In the genomic region with DNA sequence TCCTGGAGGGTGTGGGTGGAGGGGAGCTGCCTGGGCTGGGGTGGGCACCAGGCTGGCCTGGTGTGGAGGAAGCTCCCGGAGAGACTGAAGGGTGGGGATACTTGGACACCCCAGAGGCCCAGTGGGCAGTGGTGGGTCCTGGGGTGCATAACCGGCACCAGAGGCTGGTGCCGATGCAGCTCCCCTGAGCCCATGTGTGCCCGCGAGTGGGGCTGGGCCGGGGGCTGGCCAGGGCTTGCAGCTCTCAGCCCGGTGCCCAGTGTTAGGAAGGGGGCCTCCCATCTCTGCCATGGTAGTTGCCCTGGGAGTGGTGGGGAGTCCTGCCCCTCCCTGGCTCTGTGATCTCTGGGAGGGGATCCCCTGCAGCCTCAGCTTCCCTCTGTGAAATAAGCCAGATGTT, we compare ENCODE assay signal across 17 cellular contexts. TPM values are rescaled to one million over a fixed set of nuclear protein-coding genes. Genes with fewer than 3 reads are reported as not detected.
DNase-seq lines count a peak whose midpoint lies in the region; ATAC-seq and TF ChIP-seq lines count a peak whose summit lies in the region.
"Had no signal": no experiment of that assay in that cellular context is flagged by ENCODE, and none has a peak within 500 bp of the region (broad histone marks: within the 10 kb centered on the region; RNA-seq: fewer than 3 reads in every experiment).

No MANE protein-coding gene starts in this region.

- intact Hi-C loops in left ventricle myocardium inferior (cut with micrococcal nuclease) (no loop called here), heart left ventricle (cut with DNase I) (loop anchor here in 5 of 10 donors (10.0 kb wide), 2 partner anchors 183 to 463 kb away; no protein-coding TSS in a partner anchor), tibial artery (cut with DNase I; ENCODE audit: low total_unique reads) (no loop called here)

- peaks cover 65% of the 10 kb centered on the region for H3K79me1 ChIP-seq in neuronal stem cell (ENCODE audit: low read depth, low read length)

- no peak overlapping the region for H3K4ac ChIP-seq in neuronal stem cell (ENCODE audit: low read length)

- H3K14ac ChIP-seq in neuronal stem cell (ENCODE audit: low read length), result peak overlapping the region; percentile 21

- H2BK15ac ChIP-seq in neuronal stem cell (ENCODE audit: low read length), result no peak overlapping the region

- H3K4me3 ChIP-seq in left ventricle myocardium inferior (no peak overlapping the region), heart left ventricle (no peak overlapping the region), HUES6 (ENCODE audit: low read depth, low read length) (no peak overlapping the region), neuronal stem cell (ENCODE audit: low read length in 2 of 2) (no peak overlapping the region), tibial artery (no peak overlapping the region)
- H3K4me3 ChIP-seq: GM23338 had no signal

- H3K4me1 ChIP-seq in left ventricle myocardium inferior (peaks cover 76% of the 10 kb centered on the region), heart left ventricle (peaks cover 11 to 63% (median 42%) of the 10 kb centered on the region in 12 donors), HUES6 (ENCODE audit: control insufficient read depth, insufficient read depth, low read length) (no peaks in the 10 kb centered on the region), neuronal stem cell (ENCODE audit: control insufficient read depth in 2 of 2, insufficient read depth in 1 of 2, low read depth in 1 of 2, low read length in 2 of 2) (peaks cover 0 to 10% of the 10 kb centered on the region in 2 donors), tibial artery (peaks cover 11 to 75% (median 40%) of the 10 kb centered on the region in 4 donors)

- no peaks in the 10 kb centered on the region for H3K27me3 ChIP-seq in left ventricle myocardium inferior (ENCODE audit: low read depth)
- H3K27me3 ChIP-seq in heart left ventricle, result no peaks in the 10 kb centered on the region
- H3K27me3 ChIP-seq in HUES6 (ENCODE audit: control insufficient read depth, insufficient read depth, low read length), result no peaks in the 10 kb centered on the region
- H3K27me3 ChIP-seq in neuronal stem cell (ENCODE audit: control insufficient read depth in 3 of 3, insufficient read depth in 3 of 3, low read depth in 1 of 3, low read length in 3 of 3), result no peaks in the 10 kb centered on the region
- no peaks in the 10 kb centered on the region for H3K27me3 ChIP-seq in tibial artery

- 90 to 100% (median 94%) methylated on average over 3 to 7 of the region's 7 CpGs for WGBS in heart left ventricle, 4 donors
- no CpG with 5 or more reads among the region's 7 CpGs for WGBS in neuronal stem cell (ENCODE audit: extremely low coverage in 2 of 2, insufficient read length in 2 of 2, insufficient replicate concordance in 1 of 2), 2 donors

- TF ChIP-seq CTCF in left ventricle myocardium inferior (IDR thresholded peaks at IDR 0.05; ENCODE audit: borderline replicate concordance), result no peak
- TF ChIP-seq CTCF in heart left ventricle (IDR thresholded peaks at IDR 0.05), result no peak
- no peak for TF ChIP-seq CTCF in tibial artery (IDR thresholded peaks at IDR 0.05)

- no peak overlapping the region for H2BK120ac ChIP-seq in neuronal stem cell (ENCODE audit: low read depth, low read length)

- DNase-seq in left ventricle myocardium inferior (no peak), heart left ventricle (no peak), neuronal stem cell (ENCODE audit: low spot score) (no peak), tibial artery (no peak)
- no peak for DNase-seq in stimulated activated CD4-positive, alpha-beta T cell treated with anti-CD3 and anti-CD28 coated beads, Interleukin-1b, Interleukin-23, amount 100 ng/mL, for 48 hours
- DNase-seq: ACHN; CD4-positive, alpha-beta memory T cell; DMS153; DMS79 treated with DMSO at 0.1 percent for 48 hours; EL; H7 had no signal

- no peak overlapping the region for H2BK5ac ChIP-seq in neuronal stem cell (ENCODE audit: low read length)

- H4K8ac ChIP-seq in neuronal stem cell (ENCODE audit: low read depth, low read length), result no peak overlapping the region

- no peak for ATAC-seq in heart left ventricle
- no peak for ATAC-seq in GM19035 (IDR thresholded peaks at IDR 0.05; ENCODE audit: unreplicated experiment)
- ATAC-seq in HG03378 (IDR thresholded peaks at IDR 0.05; ENCODE audit: unreplicated experiment), result no peak
- ATAC-seq: GM23338, HepG2 had no signal

- no peak overlapping the region for H3K23ac ChIP-seq in neuronal stem cell (ENCODE audit: low read depth, low read length, poor library complexity)

- TF ChIP-seq POLR2A in heart left ventricle (IDR thresholded peaks at IDR 0.05), result no peak

- no peak overlapping the region for H4K91ac ChIP-seq in neuronal stem cell (ENCODE audit: low read depth, low read length, poor library complexity)

- H3K9ac ChIP-seq in HUES6 (ENCODE audit: low read length) (no peak overlapping the region), neuronal stem cell (ENCODE audit: low read depth, low read length, poor library complexity) (no peak overlapping the region)

- no peak overlapping the region for H2BK12ac ChIP-seq in neuronal stem cell (ENCODE audit: low read length)

- no peak overlapping the region for H3K4me2 ChIP-seq in neuronal stem cell (ENCODE audit: insufficient read depth, low read length, poor library complexity, severe bottlenecking)
- H3K4me2 ChIP-seq: GM23338 had no signal

- no peaks in the 10 kb centered on the region for H3K9me3 ChIP-seq in left ventricle myocardium inferior (replicated peaks)
- H3K9me3 ChIP-seq in heart left ventricle, result no peaks in the 10 kb centered on the region
- no peaks in the 10 kb centered on the region for H3K9me3 ChIP-seq in HUES6 (ENCODE audit: control insufficient read depth, insufficient read depth, low read depth, low read length)
- no peaks in the 10 kb centered on the region for H3K9me3 ChIP-seq in neuronal stem cell (replicated peaks in 1 of 2; ENCODE audit: control insufficient read depth in 2 of 2, insufficient read depth in 1 of 2, low read depth in 1 of 2, low read length in 2 of 2)
- no peaks in the 10 kb centered on the region for H3K9me3 ChIP-seq in tibial artery

- H3K36me3 ChIP-seq in left ventricle myocardium inferior (peaks cover 22% of the 10 kb centered on the region), heart left ventricle (peaks cover 0 to 30% (median 16%) of the 10 kb centered on the region in 9 donors), HUES6 (ENCODE audit: control insufficient read depth, insufficient read depth, low read length) (peaks cover 56% of the 10 kb centered on the region), neuronal stem cell (replicated peaks in 1 of 2; ENCODE audit: control insufficient read depth in 2 of 2, insufficient read depth in 2 of 2, low read length in 2 of 2) (peaks cover 52 to 90% of the 10 kb centered on the region in 2 donors), tibial artery (peaks cover 19 to 48% (median 22%) of the 10 kb centered on the region in 3 donors)

- H2AK5ac ChIP-seq in neuronal stem cell (ENCODE audit: low read depth, low read length), result peak overlapping the region; percentile 35

- H2AFZ ChIP-seq in neuronal stem cell (ENCODE audit: low read length), result no peak overlapping the region
- H2AFZ ChIP-seq: GM23338 had no signal

- peak overlapping the region; percentile 71 for H3K18ac ChIP-seq in neuronal stem cell (ENCODE audit: low read length)

- H3K27ac ChIP-seq in left ventricle myocardium inferior (replicated peaks) (peak overlapping the region; percentile 34), heart left ventricle (no peak overlapping the region), HUES6 (ENCODE audit: low read depth, low read length) (0 out of 2 replicates have a peak overlapping the region, but pooled peaks have one; percentile 38), neuronal stem cell (replicated peaks; ENCODE audit: low read length) (no peak overlapping the region), tibial artery (peak overlapping the region; percentile 2 to 22)
- H3K27ac ChIP-seq: C4-2B had no signal

RNA-seq across cellular contexts. Expression of a gene that starts 9.3 kb away (rescaled TPM):
- 26.4 TPM for total RNA-seq in left ventricle myocardium inferior
- 10 to 100 TPM; 19.5 to 38.8 (median 29.6) TPM for total RNA-seq in heart left ventricle
- 10 to 100 TPM; 14.6 to 30.4 TPM for polyA plus RNA-seq in heart left ventricle
- 31.7 TPM for polyA plus RNA-seq in neuronal stem cell (2013, experiment 1 of 2)
- 32.1 TPM for polyA plus RNA-seq in neuronal stem cell (2013, experiment 2 of 2)

Comparison
In these comparisons a context has a peak if more than half of its experiments do, and no peak if none do; other contexts are left out.
1. H3K27ac ChIP-seq: peak in left ventricle myocardium inferior (single experiment), HUES6 (single experiment) and tibial artery (2 of 2); none in heart left ventricle (0 of 12) and neuronal stem cell (single experiment).